In genomic region chr18:48445540-48445939, GRCh38 we compare ENCODE assay signal across 8 cellular contexts. TPM values are rescaled to one million over a fixed set of nuclear protein-coding genes. Genes with fewer than 3 reads are reported as not detected.
DNase-seq lines count a peak whose midpoint lies in the region; ATAC-seq and TF ChIP-seq lines count a peak whose summit lies in the region.

No MANE protein-coding gene starts in this region.

- H3K27me3 ChIP-seq in gastroesophageal sphincter (no peaks in the 10 kb centered on the region), trophoblast cell (ENCODE audit: insufficient read depth, low read length) (no peaks in the 10 kb centered on the region)

- no peak overlapping the region for H4K12ac ChIP-seq in trophoblast cell (ENCODE audit: low read depth, low read length)

- no peak overlapping the region for H2BK12ac ChIP-seq in trophoblast cell (ENCODE audit: low read length)

- no peaks in the 10 kb centered on the region for H3K79me1 ChIP-seq in trophoblast cell (ENCODE audit: low read length)

- H3K18ac ChIP-seq in trophoblast cell (ENCODE audit: low read length) = no peak overlapping the region

- H3K79me2 ChIP-seq in trophoblast cell (ENCODE audit: control insufficient read depth, insufficient read depth, low read length, poor library complexity) = no peaks in the 10 kb centered on the region

- DNase-seq in CD14-positive monocyte (ENCODE audit: low spot score) = peak; percentile 75
- DNase-seq in M059J (ENCODE audit: low read depth) = peak; percentile 68
- DNase-seq in RPMI8226 = peak; percentile 82
- peak; percentile 57 for DNase-seq in activated T-helper 1 cell treated with anti-CD3 and anti-CD28 coated beads, Interleukin-12 subunit alpha, Interleukin-12 subunit beta, Interleukin-2, Interleukin-4 antibody, amounts not matched to agents 30 ng/mL and 10 ng/mL and 1 ng/mL, durations not matched to agents 14 hours and 24 hours and 36 hours (ENCODE audit: low spot score)
- peak; percentile 81 to 97 for DNase-seq in trophoblast cell
- DNase-seq in type B pancreatic cell (ENCODE audit: extremely low spot score, unreplicated experiment) = no peak

- no peak for TF ChIP-seq POLR2A in gastroesophageal sphincter (IDR thresholded peaks at IDR 0.05)

- peaks cover 19 to 60% (median 25%) of the 10 kb centered on the region in 3 donors for H3K27me3 Mint-ChIP-seq in CD14-positive monocyte (ENCODE audit: low read depth in 3 of 3)
- peaks cover 34% of the 10 kb centered on the region for H3K27me3 Mint-ChIP-seq in activated T-helper 1 cell treated with anti-CD3 and anti-CD28 coated beads, Interleukin-12 subunit alpha, Interleukin-12 subunit beta, Interleukin-2, Interleukin-4 antibody, amounts not matched to agents 30 ng/mL and 10 ng/mL and 1 ng/mL, durations not matched to agents 14 hours and 24 hours and 36 hours (ENCODE audit: insufficient read depth)
- peaks cover 28% of the 10 kb centered on the region for H3K27me3 Mint-ChIP-seq in type B pancreatic cell

- H3K27ac ChIP-seq in gastroesophageal sphincter (no peak overlapping the region), trophoblast cell (ENCODE audit: low read depth, low read length) (no peak overlapping the region)

- H3K9me3 Mint-ChIP-seq in CD14-positive monocyte = peaks cover 0 to 2% (median 0%) of the 10 kb centered on the region in 7 donors
- H3K9me3 Mint-ChIP-seq in activated T-helper 1 cell treated with anti-CD3 and anti-CD28 coated beads, Interleukin-12 subunit alpha, Interleukin-12 subunit beta, Interleukin-2, Interleukin-4 antibody, amounts not matched to agents 30 ng/mL and 10 ng/mL and 1 ng/mL, durations not matched to agents 14 hours and 24 hours and 36 hours = no peaks in the 10 kb centered on the region
- H3K9me3 Mint-ChIP-seq in type B pancreatic cell = no peaks in the 10 kb centered on the region

- H3K4me1 Mint-ChIP-seq in CD14-positive monocyte = peaks cover 20% of the 10 kb centered on the region
- no peaks in the 10 kb centered on the region for H3K4me1 Mint-ChIP-seq in activated T-helper 1 cell treated with anti-CD3 and anti-CD28 coated beads, Interleukin-12 subunit alpha, Interleukin-12 subunit beta, Interleukin-2, Interleukin-4 antibody, amounts not matched to agents 30 ng/mL and 10 ng/mL and 1 ng/mL, durations not matched to agents 14 hours and 24 hours and 36 hours (ENCODE audit: low read depth)
- H3K4me1 Mint-ChIP-seq in type B pancreatic cell (ENCODE audit: unreplicated experiment) = peaks cover 19% of the 10 kb centered on the region

- H3K27ac Mint-ChIP-seq in CD14-positive monocyte (no peak overlapping the region), type B pancreatic cell (peak overlapping the region; percentile 37)
- no peak overlapping the region for H3K27ac Mint-ChIP-seq in activated T-helper 1 cell treated with anti-CD3 and anti-CD28 coated beads, Interleukin-12 subunit alpha, Interleukin-12 subunit beta, Interleukin-2, Interleukin-4 antibody, amounts not matched to agents 30 ng/mL and 10 ng/mL and 1 ng/mL, durations not matched to agents 14 hours and 24 hours and 36 hours

- H3K9me3 ChIP-seq in gastroesophageal sphincter (no peaks in the 10 kb centered on the region), trophoblast cell (ENCODE audit: insufficient read depth, low read depth, low read length) (no peaks in the 10 kb centered on the region)

- intact Hi-C loops in CD14-positive monocyte (cut with micrococcal nuclease) = loop anchor here (10.0 kb wide), 2 partner anchors 211 to 421 kb away; no protein-coding TSS in a partner anchor
- intact Hi-C loops in activated T-helper 1 cell treated with anti-CD3 and anti-CD28 coated beads, Interleukin-12 subunit alpha, Interleukin-12 subunit beta, Interleukin-2, Interleukin-4 antibody, amounts not matched to agents 30 ng/mL and 10 ng/mL and 1 ng/mL, durations not matched to agents 14 hours and 24 hours and 36 hours (cut with micrococcal nuclease) = loop anchor here (1.0 to 2.0 kb wide), 2 partner anchors 20 to 35 kb away; no protein-coding TSS in a partner anchor

- H3K9ac ChIP-seq in trophoblast cell (ENCODE audit: low read length) = no peak overlapping the region

- H3K4me3 ChIP-seq in gastroesophageal sphincter = no peak overlapping the region
- H3K4me3 ChIP-seq in trophoblast cell (ENCODE audit: low read depth, low read length) = no peak overlapping the region

- TF ChIP-seq CTCF in CD14-positive monocyte (IDR thresholded peaks at IDR 0.05) = peak; percentile 94
- TF ChIP-seq CTCF in gastroesophageal sphincter (IDR thresholded peaks at IDR 0.05) = peak; percentile 58 to 86 (median 72)
- peak; percentile 87 for TF ChIP-seq CTCF in type B pancreatic cell (conservative IDR thresholded peaks at IDR 0.05)

- no peak overlapping the region for H2AK5ac ChIP-seq in trophoblast cell (ENCODE audit: low read length)

- H2BK120ac ChIP-seq in trophoblast cell (ENCODE audit: insufficient read depth, low read length, poor library complexity) = no peak overlapping the region

- no peak overlapping the region for H4K8ac ChIP-seq in trophoblast cell (ENCODE audit: low read depth, low read length)

- no peak for TF ChIP-seq EP300 in gastroesophageal sphincter (IDR thresholded peaks at IDR 0.05)

- H3K4me3 Mint-ChIP-seq in CD14-positive monocyte (no peak overlapping the region), type B pancreatic cell (no peak overlapping the region)
- H3K4me3 Mint-ChIP-seq in activated T-helper 1 cell treated with anti-CD3 and anti-CD28 coated beads, Interleukin-12 subunit alpha, Interleukin-12 subunit beta, Interleukin-2, Interleukin-4 antibody, amounts not matched to agents 30 ng/mL and 10 ng/mL and 1 ng/mL, durations not matched to agents 14 hours and 24 hours and 36 hours = no peak overlapping the region

- no peak overlapping the region for H2BK5ac ChIP-seq in trophoblast cell (ENCODE audit: low read depth, low read length, poor library complexity)

- no peak overlapping the region for H2AFZ ChIP-seq in trophoblast cell (ENCODE audit: insufficient read depth, low read length, poor library complexity)

- H3K36me3 Mint-ChIP-seq in CD14-positive monocyte (no peaks in the 10 kb centered on the region), type B pancreatic cell (no peaks in the 10 kb centered on the region)
- H3K36me3 Mint-ChIP-seq in activated T-helper 1 cell treated with anti-CD3 and anti-CD28 coated beads, Interleukin-12 subunit alpha, Interleukin-12 subunit beta, Interleukin-2, Interleukin-4 antibody, amounts not matched to agents 30 ng/mL and 10 ng/mL and 1 ng/mL, durations not matched to agents 14 hours and 24 hours and 36 hours (ENCODE audit: low read depth) = no peaks in the 10 kb centered on the region

- ATAC-seq in GM19395 (IDR thresholded peaks at IDR 0.05; ENCODE audit: unreplicated experiment) (peak; percentile 70), gastroesophageal sphincter (peak; percentile 52)

- H3K4ac ChIP-seq in trophoblast cell (ENCODE audit: low read depth, low read length) = no peak overlapping the region

- no peak overlapping the region for H4K91ac ChIP-seq in trophoblast cell (ENCODE audit: low read depth, low read length)

- no peaks in the 10 kb centered on the region for H3K36me3 ChIP-seq in gastroesophageal sphincter
- no peaks in the 10 kb centered on the region for H3K36me3 ChIP-seq in trophoblast cell (ENCODE audit: control insufficient read depth in 1 of 2, insufficient read depth in 2 of 2, low read length in 2 of 2)

- 80 to 92% methylated on average over 3 of the region's 3 CpGs for WGBS in gastroesophageal sphincter (ENCODE audit: low coverage in 1 of 2), 2 donors
- WGBS in trophoblast cell (ENCODE audit: extremely low coverage, insufficient coverage, insufficient read length) = no CpG with 5 or more reads among the region's 3 CpGs

- H3K4me1 ChIP-seq in gastroesophageal sphincter (peaks cover 0 to 35% (median 9%) of the 10 kb centered on the region in 3 donors), trophoblast cell (ENCODE audit: control insufficient read depth in 1 of 2, insufficient read depth in 2 of 2, low read length in 2 of 2) (no peaks in the 10 kb centered on the region)

- H3K4me2 ChIP-seq in trophoblast cell (ENCODE audit: low read length) = no peak overlapping the region

- no peak overlapping the region for H3K23ac ChIP-seq in trophoblast cell (ENCODE audit: low read length)

- no peak overlapping the region for H3K14ac ChIP-seq in trophoblast cell (ENCODE audit: low read length)

RNA-seq across cellular contexts. Expression of gene ZBTB7C, which starts 36.4 kb away (rescaled TPM):
- under 1 TPM in 1 of 2 donors, not detected in 1; 0.09 TPM for polyA plus RNA-seq in CD14-positive monocyte
- total RNA-seq in M059J (2014; rRNA removed; shearing (Covaris generic)) = not detected in 2 replicates
- total RNA-seq in activated T-helper 1 cell treated with anti-CD3 and anti-CD28 coated beads, Interleukin-12 subunit alpha, Interleukin-12 subunit beta, Interleukin-2, Interleukin-4 antibody, amounts not matched to agents 30 ng/mL and 10 ng/mL and 1 ng/mL, durations not matched to agents 14 hours and 24 hours and 36 hours = 1.0 and 1.4 TPM in 2 replicates
- total RNA-seq in gastroesophageal sphincter (10 to 100 TPM in 3 of 4 donors, 1 to 10 TPM in 1; 7.8 to 15.4 (median 11.8) TPM), type B pancreatic cell (ENCODE audit: low replicate concordance) (13.0 and 40.9 TPM in 2 replicates)
- 10.2 and 10.9 TPM in 2 replicates for polyA plus RNA-seq in trophoblast cell (2013)
